ENCODE assay signal across 1 cellular context in genomic region chr16:88629835-88630234, GRCh38.
TF ChIP-seq lines count a peak whose summit lies in the region.

No MANE protein-coding gene starts in this region.

TF ChIP-seq in GM23338, 12 proteins besides CTCF, POLR2A, EP300 and RAD21 (continued from another document):
- no peak for TF ChIP-seq REST (IDR thresholded peaks at IDR 0.05; ENCODE audit: unreplicated experiment)
